Comparison of ENCODE assay signal across 9 cellular contexts in genomic region chr18:57802166-57802868, GRCh38. TPM values are rescaled to one million over a fixed set of nuclear protein-coding genes. Genes with fewer than 3 reads are reported as not detected.
DNase-seq lines count a peak whose midpoint lies in the region; ATAC-seq, FAIRE-seq and TF ChIP-seq lines count a peak whose summit lies in the region.
"Had no signal": no experiment of that assay in that cellular context is flagged by ENCODE, and none has a peak within 500 bp of the region (broad histone marks: within the 10 kb centered on the region; RNA-seq: fewer than 3 reads in every experiment).

No MANE protein-coding gene starts in this region.

- no peaks in the 10 kb centered on the region for H3K9me3 ChIP-seq in astrocyte (ENCODE audit: insufficient read depth, low read depth, low read length)
- no peaks in the 10 kb centered on the region for H3K9me3 ChIP-seq in liver (ENCODE audit: control insufficient read depth in 4 of 4, low read length in 3 of 4)

- H3K4me1 Mint-ChIP-seq in astrocyte (ENCODE audit: low read depth, unreplicated experiment): peaks cover 4% of the 10 kb centered on the region
- peaks cover under 1% of the 10 kb centered on the region for H3K4me1 Mint-ChIP-seq in type B pancreatic cell (ENCODE audit: unreplicated experiment)

- no peaks in the 10 kb centered on the region for H3K27me3 ChIP-seq in astrocyte (ENCODE audit: insufficient read depth, low read length)
- no peaks in the 10 kb centered on the region for H3K27me3 ChIP-seq in liver (ENCODE audit: control insufficient read depth in 4 of 4, insufficient read depth in 4 of 4, low read length in 3 of 4)

- H3K27me3 Mint-ChIP-seq in astrocyte (ENCODE audit: low read depth, unreplicated experiment) (peaks cover 11% of the 10 kb centered on the region), type B pancreatic cell (peaks cover 54% of the 10 kb centered on the region)

- H4K20me1 ChIP-seq in astrocyte (ENCODE audit: insufficient read depth, low read length): peaks cover 47% of the 10 kb centered on the region

- H3K79me2 ChIP-seq in astrocyte (ENCODE audit: insufficient read depth, low read length): peaks cover 79% of the 10 kb centered on the region

- peaks cover 2% of the 10 kb centered on the region for H3K9me3 Mint-ChIP-seq in astrocyte (ENCODE audit: unreplicated experiment)
- H3K9me3 Mint-ChIP-seq in type B pancreatic cell: no peaks in the 10 kb centered on the region

- peak; percentile 37 for DNase-seq in DMS53 treated with DMSO at 0.1 percent for 48 hours (lab: John Stamatoyannopoulos, UW; ENCODE audit: unreplicated experiment)
- DNase-seq in astrocyte (ENCODE audit: low read depth): no peak
- DNase-seq in type B pancreatic cell (ENCODE audit: extremely low spot score, unreplicated experiment): no peak
- DNase-seq in H54 (ENCODE audit: insufficient read length, low spot score): no peak
- no peak for DNase-seq in NCI-H524 treated with DMSO at 0.1 percent for 48 hours (lab: John Stamatoyannopoulos, UW)
- no peak for DNase-seq in middle frontal gyrus (ENCODE audit: extremely low spot score, low spot score)

- H3K4me2 ChIP-seq in astrocyte (ENCODE audit: low read length): peak overlapping the region; percentile 100
- H3K4me2 ChIP-seq: KMS-11 had no signal

- WGBS in liver: 2% methylated on average over 48 of the region's 48 CpGs

- TF ChIP-seq RAD21 in liver (IDR thresholded peaks at IDR 0.05): no peak

- H3K4me3 Mint-ChIP-seq in astrocyte (ENCODE audit: unreplicated experiment) (peak overlapping the region; percentile 88), type B pancreatic cell (peak overlapping the region; percentile 91)

- H3K4me3 ChIP-seq in astrocyte (ENCODE audit: insufficient read depth, low read depth, low read length) (peak overlapping the region; percentile 93), liver (ENCODE audit: low read depth in 1 of 3, low read length in 3 of 3) (peak overlapping the region; percentile 79 to 89 (median 83))

- H3K4me1 ChIP-seq in astrocyte (ENCODE audit: insufficient read depth, low read length) (peaks cover 37% of the 10 kb centered on the region), liver (ENCODE audit: control insufficient read depth in 4 of 4, insufficient read depth in 4 of 4, low read length in 3 of 4) (peaks cover 10 to 29% (median 19%) of the 10 kb centered on the region in 4 donors)

- peak overlapping the region; percentile 88 for H2AFZ ChIP-seq in astrocyte (ENCODE audit: low read depth, low read length)

- FAIRE-seq in astrocyte (lab: Jason Lieb, UNC): no peak
- FAIRE-seq in H54 (lab: Jason Lieb, UNC): no peak

- H3K36me3 ChIP-seq in astrocyte (ENCODE audit: insufficient read depth, low read length) (no peaks in the 10 kb centered on the region), liver (ENCODE audit: control insufficient read depth in 4 of 4, insufficient read depth in 3 of 4, low read depth in 1 of 4, low read length in 3 of 4) (no peaks in the 10 kb centered on the region)

- ATAC-seq in HG02885 (IDR thresholded peaks at IDR 0.05; ENCODE audit: poor library complexity, unreplicated experiment): peak; percentile 21

- H3K36me3 Mint-ChIP-seq in astrocyte (ENCODE audit: low read depth, unreplicated experiment) (no peaks in the 10 kb centered on the region), type B pancreatic cell (peaks cover 4% of the 10 kb centered on the region)

- TF ChIP-seq POLR2A in H54 (IDR thresholded peaks at IDR 0.05; ENCODE audit: low read depth, low read length): no peak

- peak overlapping the region; percentile 77 for H3K27ac Mint-ChIP-seq in astrocyte (ENCODE audit: unreplicated experiment)
- H3K27ac Mint-ChIP-seq in type B pancreatic cell: peak overlapping the region; percentile 81

- H3K9ac ChIP-seq in astrocyte (ENCODE audit: low read length) (peak overlapping the region; percentile 91), liver (ENCODE audit: low read depth in 1 of 2, low read length in 2 of 2) (peak overlapping the region; percentile 56 to 79)
- H3K9ac ChIP-seq: KMS-11 had no signal

- H3K27ac ChIP-seq in astrocyte (ENCODE audit: low read depth, low read length) (peak overlapping the region; percentile 66), liver (ENCODE audit: low read depth in 1 of 2, low read length in 2 of 2) (peak overlapping the region; percentile 92 to 98)
- H3K27ac ChIP-seq: KMS-11 had no signal

- no peak for TF ChIP-seq CTCF in astrocyte (IDR thresholded peaks at IDR 0.05; ENCODE audit: insufficient read depth, low read depth, low read length)
- no peak for TF ChIP-seq CTCF in liver (IDR thresholded peaks at IDR 0.05; ENCODE audit: low read depth, low read length, missing input control)
- no peak for TF ChIP-seq CTCF in type B pancreatic cell (conservative IDR thresholded peaks at IDR 0.05)

TF ChIP-seq in liver, 16 proteins besides CTCF, POLR2A, EP300 and RAD21:
- TF ChIP-seq RXRA (IDR thresholded peaks at IDR 0.05): no peak
- TF ChIP-seq YY1 (IDR thresholded peaks at IDR 0.05): no peak
- TF ChIP-seq SP1 (IDR thresholded peaks at IDR 0.05): no peak
- no peak for TF ChIP-seq MAX (IDR thresholded peaks at IDR 0.05)
- TF ChIP-seq FOXA1 (IDR thresholded peaks at IDR 0.05): no peak
- TF ChIP-seq, protein P1, sequence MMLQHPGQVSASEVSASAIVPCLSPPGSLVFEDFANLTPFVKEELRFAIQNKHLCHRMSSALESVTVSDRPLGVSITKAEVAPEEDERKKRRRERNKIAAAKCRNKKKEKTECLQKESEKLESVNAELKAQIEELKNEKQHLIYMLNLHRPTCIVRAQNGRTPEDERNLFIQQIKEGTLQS (IDR thresholded peaks at IDR 0.05): no peak
- no peak for TF ChIP-seq GABPA (IDR thresholded peaks at IDR 0.05 in 1 of 2, conservative IDR thresholded peaks at IDR 0.05 in 1 of 2)
- TF ChIP-seq, protein P2, sequence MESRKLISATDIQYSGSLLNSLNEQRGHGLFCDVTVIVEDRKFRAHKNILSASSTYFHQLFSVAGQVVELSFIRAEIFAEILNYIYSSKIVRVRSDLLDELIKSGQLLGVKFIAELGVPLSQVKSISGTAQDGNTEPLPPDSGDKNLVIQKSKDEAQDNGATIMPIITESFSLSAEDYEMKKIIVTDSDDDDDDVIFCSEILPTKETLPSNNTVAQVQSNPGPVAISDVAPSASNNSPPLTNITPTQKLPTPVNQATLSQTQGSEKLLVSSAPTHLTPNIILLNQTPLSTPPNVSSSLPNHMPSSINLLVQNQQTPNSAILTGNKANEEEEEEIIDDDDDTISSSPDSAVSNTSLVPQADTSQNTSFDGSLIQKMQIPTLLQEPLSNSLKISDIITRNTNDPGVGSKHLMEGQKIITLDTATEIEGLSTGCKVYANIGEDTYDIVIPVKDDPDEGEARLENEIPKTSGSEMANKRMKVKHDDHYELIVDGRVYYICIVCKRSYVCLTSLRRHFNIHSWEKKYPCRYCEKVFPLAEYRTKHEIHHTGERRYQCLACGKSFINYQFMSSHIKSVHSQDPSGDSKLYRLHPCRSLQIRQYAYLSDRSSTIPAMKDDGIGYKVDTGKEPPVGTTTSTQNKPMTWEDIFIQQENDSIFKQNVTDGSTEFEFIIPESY (IDR thresholded peaks at IDR 0.05): no peak
- no peak for TF ChIP-seq HNF4A (conservative IDR thresholded peaks at IDR 0.05)
- no peak for TF ChIP-seq EGR1 (IDR thresholded peaks at IDR 0.05; ENCODE audit: low read depth in 2 of 2)
- TF ChIP-seq TAF1 (conservative IDR thresholded peaks at IDR 0.05): no peak
- no peak for TF ChIP-seq JUND (IDR thresholded peaks at IDR 0.05)
- TF ChIP-seq HNF4G (IDR thresholded peaks at IDR 0.05): no peak

RNA-seq across cellular contexts. Expression of gene ATP8B1, which starts 0.8 kb away (rescaled TPM):
- 6.9 and 10.4 TPM in 2 replicates for total RNA-seq in astrocyte
- total RNA-seq in liver: 10 to 100 TPM in 1 of 2 donors, 1 to 10 TPM in 1; 3.9 to 22.0 TPM
- 1 to 10 TPM; 5.0 to 6.3 TPM for polyA plus RNA-seq in liver
- total RNA-seq in type B pancreatic cell (ENCODE audit: low replicate concordance): 21.7 and 52.9 TPM in 2 replicates
